ENCODE assay signal across 11 cellular contexts in the genomic region with DNA sequence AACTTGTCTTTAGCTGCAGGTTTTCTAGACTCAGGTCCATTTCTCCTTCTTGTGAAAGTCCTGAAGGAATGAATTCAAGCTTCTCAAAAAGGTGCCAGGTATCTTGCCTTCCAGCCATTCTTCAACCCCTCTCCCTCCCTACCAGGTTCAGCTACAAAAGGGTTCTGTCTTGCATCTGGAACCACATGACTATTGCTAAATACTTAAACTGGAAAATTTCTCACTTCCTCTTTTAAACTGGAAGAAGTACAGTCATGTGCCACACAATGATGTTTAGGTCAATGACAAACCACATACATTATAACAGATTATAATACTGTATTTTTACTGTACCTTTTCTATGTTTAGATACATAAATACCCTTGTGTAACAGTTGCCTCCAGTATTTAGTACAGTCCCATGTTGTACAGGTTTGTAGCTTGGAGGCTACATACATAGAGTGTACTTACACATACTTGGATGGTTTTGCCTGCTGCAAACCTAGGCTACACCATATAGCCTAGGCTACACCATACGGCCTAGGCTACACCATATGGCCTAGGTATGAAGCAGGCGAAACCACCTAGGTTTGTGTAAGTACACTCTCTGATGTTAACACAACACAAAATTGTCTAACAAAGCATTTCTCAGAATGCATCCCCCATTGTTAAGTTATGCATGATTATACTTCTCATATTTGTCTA.
DNase-seq lines count a peak whose midpoint lies in the region; ATAC-seq lines count a peak whose summit lies in the region.
"Had no signal": no experiment of that assay in that cellular context is flagged by ENCODE, and none has a peak within 500 bp of the region (broad histone marks: within the 10 kb centered on the region; RNA-seq: fewer than 3 reads in every experiment).

No MANE protein-coding gene starts in this region.

- CTCF ChIA-PET in activated CD4-positive, alpha-beta T cell treated with anti-CD3 and anti-CD28 coated beads for 36 hours (lab: Charles Lee) = interaction anchor here (0.9 to 1.3 kb wide), 2 partner anchors 9 to 10 kb away, joined by 3 read pairs; no protein-coding TSS in a partner anchor

- H3K9ac ChIP-seq in subcutaneous abdominal adipose tissue (ENCODE audit: low read length in 5 of 5) = no peak overlapping the region

- H3K4me3 Mint-ChIP-seq in activated CD4-positive, alpha-beta T cell treated with anti-CD3 and anti-CD28 coated beads for 36 hours = no peak overlapping the region
- H3K4me3 Mint-ChIP-seq in activated CD4-positive, alpha-beta T cell treated with anti-CD3 and anti-CD28 coated beads, Interleukin-2, amount 10 ng/mL, durations not matched to agents 24 days and 14 days = no peak overlapping the region

- H3K4me3 ChIP-seq in subcutaneous abdominal adipose tissue (ENCODE audit: low read depth in 1 of 5, low read length in 5 of 5) = no peak overlapping the region
- H3K4me3 ChIP-seq: esophagus muscularis mucosa had no signal

- H3K27ac ChIP-seq in subcutaneous abdominal adipose tissue (ENCODE audit: low read depth, low read length) = peak overlapping the region; percentile 11
- H3K27ac ChIP-seq: 22Rv1, esophagus muscularis mucosa had no signal

- intact Hi-C loops in activated CD4-positive, alpha-beta T cell treated with anti-CD3 and anti-CD28 coated beads for 36 hours (cut with DNase I, micrococcal nuclease) = loop anchor here in 1 of 2 experiments (5.0 kb wide), 1 partner anchor 461 kb away; no protein-coding TSS in a partner anchor
- intact Hi-C loops in activated CD4-positive, alpha-beta T cell treated with anti-CD3 and anti-CD28 coated beads, Interleukin-2, amount 10 ng/mL, durations not matched to agents 24 days and 14 days (cut with micrococcal nuclease) = no loop called here

- H3K27me3 Mint-ChIP-seq in activated CD4-positive, alpha-beta T cell treated with anti-CD3 and anti-CD28 coated beads for 36 hours = no peaks in the 10 kb centered on the region
- no peaks in the 10 kb centered on the region for H3K27me3 Mint-ChIP-seq in activated CD4-positive, alpha-beta T cell treated with anti-CD3 and anti-CD28 coated beads, Interleukin-2, amount 10 ng/mL, durations not matched to agents 24 days and 14 days

- H3K27ac Mint-ChIP-seq in activated CD4-positive, alpha-beta T cell treated with anti-CD3 and anti-CD28 coated beads for 36 hours = peak overlapping the region; percentile 10
- H3K27ac Mint-ChIP-seq in activated CD4-positive, alpha-beta T cell treated with anti-CD3 and anti-CD28 coated beads, Interleukin-2, amount 10 ng/mL, durations not matched to agents 24 days and 14 days = no peak overlapping the region

- DNase-seq in activated CD4-positive, alpha-beta T cell treated with anti-CD3 and anti-CD28 coated beads for 36 hours = no peak
- DNase-seq in activated CD4-positive, alpha-beta T cell treated with anti-CD3 and anti-CD28 coated beads, Interleukin-2, amount 10 ng/mL, durations not matched to agents 24 days and 14 days = no peak
- DNase-seq in SK-MEL-5 (ENCODE audit: low read depth, low spot score) (peak; percentile 87), A172 (ENCODE audit: low spot score) (no peak), UCSD-AML1 (lab: John Stamatoyannopoulos, UW; ENCODE audit: unreplicated experiment) (no peak), NCI-H2107 (lab: John Stamatoyannopoulos, UW) (no peak)
- DNase-seq: T-helper 1 cell had no signal

- H3K9me3 Mint-ChIP-seq in activated CD4-positive, alpha-beta T cell treated with anti-CD3 and anti-CD28 coated beads for 36 hours (ENCODE audit: low read depth) = no peaks in the 10 kb centered on the region
- H3K9me3 Mint-ChIP-seq in activated CD4-positive, alpha-beta T cell treated with anti-CD3 and anti-CD28 coated beads, Interleukin-2, amount 10 ng/mL, durations not matched to agents 24 days and 14 days = no peaks in the 10 kb centered on the region

- no peaks in the 10 kb centered on the region for H3K27me3 ChIP-seq in subcutaneous abdominal adipose tissue (ENCODE audit: control insufficient read depth in 5 of 5, insufficient read depth in 4 of 5, low read length in 5 of 5)
- H3K27me3 ChIP-seq: esophagus muscularis mucosa had no signal

- no peaks in the 10 kb centered on the region for H3K9me3 ChIP-seq in subcutaneous abdominal adipose tissue (ENCODE audit: control insufficient read depth in 5 of 5, low read length in 5 of 5)
- H3K9me3 ChIP-seq: esophagus muscularis mucosa had no signal

- H3K36me3 Mint-ChIP-seq in activated CD4-positive, alpha-beta T cell treated with anti-CD3 and anti-CD28 coated beads for 36 hours (ENCODE audit: low read depth) = peaks cover 18% of the 10 kb centered on the region
- H3K36me3 Mint-ChIP-seq in activated CD4-positive, alpha-beta T cell treated with anti-CD3 and anti-CD28 coated beads, Interleukin-2, amount 10 ng/mL, durations not matched to agents 24 days and 14 days (ENCODE audit: low read depth) = peaks cover 10% of the 10 kb centered on the region

- in situ Hi-C loops in SK-MEL-5 (cut with HindIII; ENCODE audit: low pct_unique_long_range_greater_than_20kb, low sequenced_read_pairs) = no loop called here

- H3K4me1 ChIP-seq in subcutaneous abdominal adipose tissue (ENCODE audit: control insufficient read depth in 5 of 5, insufficient read depth in 5 of 5, low read length in 5 of 5) = no peaks in the 10 kb centered on the region
- H3K4me1 ChIP-seq: esophagus muscularis mucosa had no signal

- peaks cover 0 to 13% (median 0%) of the 10 kb centered on the region in 5 donors for H3K36me3 ChIP-seq in subcutaneous abdominal adipose tissue (ENCODE audit: control insufficient read depth in 5 of 5, insufficient read depth in 5 of 5, low read length in 5 of 5)
- H3K36me3 ChIP-seq: esophagus muscularis mucosa had no signal

- peak; percentile 16 for ATAC-seq in activated CD4-positive, alpha-beta T cell treated with anti-CD3 and anti-CD28 coated beads for 36 hours
- peak; percentile 50 for ATAC-seq in HG03097 (IDR thresholded peaks at IDR 0.05; ENCODE audit: low FRiP score, unreplicated experiment)

- H3K4me1 Mint-ChIP-seq in activated CD4-positive, alpha-beta T cell treated with anti-CD3 and anti-CD28 coated beads for 36 hours = peaks cover 3% of the 10 kb centered on the region
- peaks cover 8% of the 10 kb centered on the region for H3K4me1 Mint-ChIP-seq in activated CD4-positive, alpha-beta T cell treated with anti-CD3 and anti-CD28 coated beads, Interleukin-2, amount 10 ng/mL, durations not matched to agents 24 days and 14 days

- POLR2A ChIA-PET in activated CD4-positive, alpha-beta T cell treated with anti-CD3 and anti-CD28 coated beads for 36 hours (lab: Charles Lee) = interaction anchor here (0.7 kb wide), 1 partner anchor 91 kb away, joined by 3 read pairs; no protein-coding TSS in a partner anchor
